In the genomic region with DNA sequence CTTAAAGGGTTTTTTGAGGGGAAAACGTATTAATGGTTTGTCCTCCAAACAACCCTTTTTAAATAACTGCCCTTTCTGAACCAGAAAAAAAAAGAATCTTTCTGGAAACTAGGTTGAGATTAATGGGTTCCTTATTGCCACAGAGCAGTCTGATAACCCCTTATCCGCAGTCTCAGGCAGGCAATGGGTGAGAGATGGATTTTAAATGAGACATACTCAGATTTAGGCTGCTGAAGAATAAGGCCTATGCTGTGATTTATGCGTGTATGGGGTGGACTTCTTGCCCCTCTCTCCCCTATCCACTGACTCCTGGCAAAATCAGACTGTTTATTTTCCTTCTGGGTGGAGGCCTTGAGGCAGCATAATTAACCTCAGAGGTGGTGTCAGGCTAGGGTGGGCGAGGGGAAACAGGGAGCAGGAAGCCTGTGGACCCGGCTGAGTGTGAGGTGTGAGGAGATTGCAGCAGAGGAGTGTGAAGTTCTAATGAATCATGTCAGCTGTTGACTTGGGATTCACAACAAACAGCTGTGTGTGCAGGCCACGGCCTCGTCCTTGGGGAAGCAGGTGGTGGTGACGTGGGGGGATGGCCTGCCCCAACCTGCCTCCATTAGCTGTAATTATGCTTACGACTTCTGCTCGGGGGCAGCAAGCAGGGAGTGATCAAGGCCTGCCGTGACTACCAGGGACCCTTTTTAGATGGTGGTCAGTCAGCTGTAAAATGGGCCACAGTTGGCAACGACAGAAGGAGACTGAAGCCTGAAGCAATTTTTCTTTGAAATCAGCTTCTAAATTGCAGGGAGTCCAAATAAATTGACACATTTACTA, we compare ENCODE assay signal across 17 cellular contexts.
A peak's percentile ranks its signal among the peaks of the same experiment; 100 is the strongest.
DNase-seq lines count a peak whose midpoint lies in the region; ATAC-seq and TF ChIP-seq lines count a peak whose summit lies in the region.
"Had no signal": no experiment of that assay in that cellular context is flagged by ENCODE, and none has a peak within 500 bp of the region (broad histone marks: within the 10 kb centered on the region; RNA-seq: fewer than 3 reads in every experiment).

No MANE protein-coding gene starts in this region.

- H3K27ac ChIP-seq in heart left ventricle (no peak overlapping the region), right atrium auricular region (no peak overlapping the region), trophoblast cell (ENCODE audit: low read depth, low read length) (no peak overlapping the region)

- H3K4me2 ChIP-seq in trophoblast cell (ENCODE audit: low read length), result no peak overlapping the region

- peaks cover 5 to 16% of the 10 kb centered on the region in 2 donors for H3K4me1 Mint-ChIP-seq in stimulated activated naive B cell treated with anti-CD40 and anti-IgM and Interleukin-4, amounts not matched to agents 10 μg/mL and 1 μg/mL and 100 μg/mL, for 72 hours
- H3K4me1 Mint-ChIP-seq in CD14-positive monocyte, result no peaks in the 10 kb centered on the region
- H3K4me1 Mint-ChIP-seq: T-helper 17 cell had no signal

- intact Hi-C loops in heart left ventricle (cut with DNase I), result no loop called here
- intact Hi-C loops in CD14-positive monocyte (cut with micrococcal nuclease), result no loop called here

- H3K14ac ChIP-seq in trophoblast cell (ENCODE audit: low read length), result no peak overlapping the region

- no peak for TF ChIP-seq POLR2A in heart left ventricle (IDR thresholded peaks at IDR 0.05)

- peaks cover 0 to 25% (median 5%) of the 10 kb centered on the region in 12 donors for H3K4me1 ChIP-seq in heart left ventricle
- H3K4me1 ChIP-seq in right atrium auricular region, result peaks cover 0 to 5% of the 10 kb centered on the region in 2 donors
- H3K4me1 ChIP-seq in trophoblast cell (ENCODE audit: control insufficient read depth in 1 of 2, insufficient read depth in 2 of 2, low read length in 2 of 2), result peaks cover 0 to 5% of the 10 kb centered on the region in 2 experiments

- no peak overlapping the region for H3K4me3 Mint-ChIP-seq in stimulated activated naive B cell treated with anti-CD40 and anti-IgM and Interleukin-4, amounts not matched to agents 10 μg/mL and 1 μg/mL and 100 μg/mL, for 72 hours
- H3K4me3 Mint-ChIP-seq in CD14-positive monocyte, result no peak overlapping the region
- H3K4me3 Mint-ChIP-seq: HFFc6, naive B cell, T-helper 17 cell had no signal

- TF ChIP-seq CTCF in heart left ventricle (IDR thresholded peaks at IDR 0.05), result no peak
- no peak for TF ChIP-seq CTCF in right atrium auricular region (IDR thresholded peaks at IDR 0.05)
- no peak for TF ChIP-seq CTCF in epithelial cell of esophagus (IDR thresholded peaks at IDR 0.05; ENCODE audit: insufficient read depth, low read depth, low read length, missing control alignments)
- TF ChIP-seq CTCF in CD14-positive monocyte (IDR thresholded peaks at IDR 0.05), result no peak

- H4K91ac ChIP-seq in trophoblast cell (ENCODE audit: low read depth, low read length), result no peak overlapping the region

- H3K9me3 ChIP-seq in heart left ventricle, result no peaks in the 10 kb centered on the region
- no peaks in the 10 kb centered on the region for H3K9me3 ChIP-seq in right atrium auricular region
- peaks cover 3% of the 10 kb centered on the region for H3K9me3 ChIP-seq in trophoblast cell (ENCODE audit: insufficient read depth, low read depth, low read length)
- H3K9me3 ChIP-seq: spleen, upper lobe of left lung had no signal

- no peak overlapping the region for H2BK120ac ChIP-seq in trophoblast cell (ENCODE audit: insufficient read depth, low read length, poor library complexity)

- no peak overlapping the region for H4K12ac ChIP-seq in trophoblast cell (ENCODE audit: low read depth, low read length)

- H3K79me2 ChIP-seq in trophoblast cell (ENCODE audit: control insufficient read depth, insufficient read depth, low read length, poor library complexity), result no peaks in the 10 kb centered on the region

- no peaks in the 10 kb centered on the region for H3K9me3 Mint-ChIP-seq in stimulated activated naive B cell treated with anti-CD40 and anti-IgM and Interleukin-4, amounts not matched to agents 10 μg/mL and 1 μg/mL and 100 μg/mL, for 72 hours
- peaks cover 0 to 3% (median 0%) of the 10 kb centered on the region in 7 donors for H3K9me3 Mint-ChIP-seq in CD14-positive monocyte
- H3K9me3 Mint-ChIP-seq: HFFc6, naive B cell had no signal

- H3K36me3 ChIP-seq in heart left ventricle (no peaks in the 10 kb centered on the region), right atrium auricular region (no peaks in the 10 kb centered on the region), trophoblast cell (ENCODE audit: control insufficient read depth in 1 of 2, insufficient read depth in 2 of 2, low read length in 2 of 2) (no peaks in the 10 kb centered on the region)
- H3K36me3 ChIP-seq: upper lobe of left lung had no signal

- H3K4me3 ChIP-seq in heart left ventricle (no peak overlapping the region), right atrium auricular region (no peak overlapping the region), epithelial cell of esophagus (ENCODE audit: low read length) (no peak overlapping the region), trophoblast cell (ENCODE audit: low read depth, low read length) (no peak overlapping the region)
- H3K4me3 ChIP-seq: spleen, upper lobe of left lung had no signal

- DNase-seq in heart left ventricle (no peak), right atrium auricular region (ENCODE audit: low spot score) (no peak), NCI-H446 treated with DMSO at 0.1 percent for 48 hours (lab: John Stamatoyannopoulos, UW) (peak; percentile 75), epithelial cell of esophagus (ENCODE audit: low read depth) (peak; percentile 84), trophoblast cell (no peak), CD14-positive monocyte (ENCODE audit: low spot score) (no peak)
- DNase-seq in stimulated activated naive B cell treated with anti-CD40 and anti-IgM and Interleukin-4, amounts not matched to agents 10 μg/mL and 1 μg/mL and 100 μg/mL, for 72 hours, result no peak
- DNase-seq: activated CD4-positive, alpha-beta T cell treated with anti-CD3 and anti-CD28 coated beads, Interleukin-2, amount 50 U/mL, for 48 hours; activated gamma-delta T cell; central memory CD4-positive, alpha-beta T cell; HFFc6; KG1; naive B cell; spleen; T-helper 17 cell had no signal

- no peaks in the 10 kb centered on the region for H3K79me1 ChIP-seq in trophoblast cell (ENCODE audit: low read length)

- H3K27me3 Mint-ChIP-seq in stimulated activated naive B cell treated with anti-CD40 and anti-IgM and Interleukin-4, amounts not matched to agents 10 μg/mL and 1 μg/mL and 100 μg/mL, for 72 hours, result no peaks in the 10 kb centered on the region
- H3K27me3 Mint-ChIP-seq in CD14-positive monocyte (ENCODE audit: low read depth in 3 of 3), result peaks cover 0 to 1% (median 0%) of the 10 kb centered on the region in 3 donors
- H3K27me3 Mint-ChIP-seq: naive B cell, T-helper 17 cell had no signal

- H2AK5ac ChIP-seq in trophoblast cell (ENCODE audit: low read length), result no peak overlapping the region

- no peak overlapping the region for H2BK12ac ChIP-seq in trophoblast cell (ENCODE audit: low read length)

- no peak overlapping the region for H3K4ac ChIP-seq in trophoblast cell (ENCODE audit: low read depth, low read length)

- 73 to 85% (median 81%) methylated on average over 12 of the region's 12 CpGs for WGBS in heart left ventricle, 4 donors
- no CpG with 5 or more reads among the region's 12 CpGs for WGBS in trophoblast cell (ENCODE audit: extremely low coverage, insufficient coverage, insufficient read length)

- H3K27me3 ChIP-seq in heart left ventricle (no peaks in the 10 kb centered on the region), right atrium auricular region (no peaks in the 10 kb centered on the region), trophoblast cell (ENCODE audit: insufficient read depth, low read length) (no peaks in the 10 kb centered on the region)
- H3K27me3 ChIP-seq: spleen, upper lobe of left lung had no signal

- ATAC-seq in heart left ventricle (peak in 3 of 4 donors; percentile 46 to 66 (median 56)), GM21619 (IDR thresholded peaks at IDR 0.05; ENCODE audit: unreplicated experiment) (no peak)
- ATAC-seq in stimulated activated naive B cell treated with anti-CD40 and anti-IgM and Interleukin-4, amounts not matched to agents 10 μg/mL and 1 μg/mL and 100 μg/mL, for 72 hours (replicated peaks), result no peak
- ATAC-seq: T-helper 17 cell had no signal

- no peak overlapping the region for H2AFZ ChIP-seq in trophoblast cell (ENCODE audit: insufficient read depth, low read length, poor library complexity)

- H3K27ac Mint-ChIP-seq in stimulated activated naive B cell treated with anti-CD40 and anti-IgM and Interleukin-4, amounts not matched to agents 10 μg/mL and 1 μg/mL and 100 μg/mL, for 72 hours, result peak overlapping the region; percentile 1
- no peak overlapping the region for H3K27ac Mint-ChIP-seq in CD14-positive monocyte
- H3K27ac Mint-ChIP-seq: HFFc6, T-helper 17 cell had no signal

- no peak overlapping the region for H3K9ac ChIP-seq in trophoblast cell (ENCODE audit: low read length)

- H4K8ac ChIP-seq in trophoblast cell (ENCODE audit: low read depth, low read length), result no peak overlapping the region

- peaks cover 19 to 47% of the 10 kb centered on the region in 2 donors for H3K36me3 Mint-ChIP-seq in stimulated activated naive B cell treated with anti-CD40 and anti-IgM and Interleukin-4, amounts not matched to agents 10 μg/mL and 1 μg/mL and 100 μg/mL, for 72 hours
- H3K36me3 Mint-ChIP-seq in CD14-positive monocyte, result peaks cover 11 to 19% of the 10 kb centered on the region in 2 donors

- no peak overlapping the region for H3K18ac ChIP-seq in trophoblast cell (ENCODE audit: low read length)

- H3K23ac ChIP-seq in trophoblast cell (ENCODE audit: low read length), result no peak overlapping the region

- H2BK5ac ChIP-seq in trophoblast cell (ENCODE audit: low read depth, low read length, poor library complexity), result no peak overlapping the region

Comparison
In these comparisons a context has a peak if more than half of its experiments do, and no peak if none do; other contexts are left out.
1. ATAC-seq: peak in heart left ventricle (3 of 4); none in stimulated activated naive B cell treated with anti-CD40 and anti-IgM and Interleukin-4, amounts not matched to agents 10 μg/mL and 1 μg/mL and 100 μg/mL, for 72 hours (0 of 2) and GM21619 (single experiment).
2. DNase-seq: peak in NCI-H446 treated with DMSO at 0.1 percent for 48 hours (single experiment) and epithelial cell of esophagus (single experiment); none in heart left ventricle (0 of 5), right atrium auricular region (single experiment), stimulated activated naive B cell treated with anti-CD40 and anti-IgM and Interleukin-4, amounts not matched to agents 10 μg/mL and 1 μg/mL and 100 μg/mL, for 72 hours (single experiment), trophoblast cell (0 of 2) and CD14-positive monocyte (single experiment).